Comparison of ENCODE assay signal across 1 cellular context in the genomic region with DNA sequence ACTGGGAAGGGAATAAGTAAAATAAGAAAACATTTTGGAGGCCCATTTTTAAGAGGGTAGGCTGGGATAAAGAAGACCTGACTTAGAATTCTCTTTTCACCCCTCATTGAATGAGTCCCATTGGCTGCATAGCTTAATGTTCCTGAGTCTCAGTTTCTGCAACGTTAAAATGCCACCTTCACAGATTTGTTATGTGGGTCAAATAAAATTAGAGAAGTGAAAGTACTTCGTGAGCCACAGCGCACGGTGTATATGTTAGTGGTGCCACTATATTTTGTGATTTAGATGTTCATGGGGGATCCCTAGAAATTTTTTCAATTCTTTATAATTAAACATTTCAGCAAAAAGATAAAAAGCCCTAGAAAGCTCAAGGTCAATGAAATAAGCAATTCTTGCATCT.
TF ChIP-seq lines count a peak whose summit lies in the region.

No MANE protein-coding gene starts in this region.

TF ChIP-seq in HepG2, 621 proteins besides CTCF, POLR2A, EP300 and RAD21 (continued from another document):
- no peak for TF ChIP-seq EEA1 (CRISPR knock-in tag; IDR thresholded peaks at IDR 0.05; ENCODE audit: borderline replicate concordance)
- no peak for TF ChIP-seq SRSF1 (optimal IDR thresholded peaks at IDR 0.05; ENCODE audit: low read depth, low read length)
